ENCODE assay signal across 20 cellular contexts in the genomic region with DNA sequence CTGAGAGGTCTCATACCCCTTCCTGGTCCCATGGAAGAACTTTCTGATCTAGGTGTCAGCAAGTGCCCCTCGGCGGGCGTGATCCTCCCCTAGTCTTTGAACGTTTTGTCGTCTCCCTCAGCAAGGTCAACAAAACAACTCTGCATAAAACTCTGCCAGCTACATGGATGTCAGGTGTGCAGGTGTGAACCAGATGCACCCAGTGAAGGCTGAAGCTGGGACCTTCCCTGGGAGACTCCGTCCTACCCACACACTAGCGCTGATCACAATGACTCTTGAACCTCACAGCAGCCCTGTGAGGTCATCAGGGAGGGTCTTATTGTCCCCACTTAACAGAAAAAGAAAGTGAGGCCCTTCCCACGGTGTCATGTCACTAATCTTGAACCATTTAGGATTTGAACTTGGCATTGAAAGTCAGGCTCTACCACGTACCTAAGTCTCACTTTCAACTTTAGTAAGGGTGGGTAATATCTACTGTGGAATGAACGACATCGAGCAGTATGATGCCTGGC.
A peak's percentile ranks its signal among the peaks of the same experiment; 100 is the strongest.
DNase-seq lines count a peak whose midpoint lies in the region; ATAC-seq, FAIRE-seq and TF ChIP-seq lines count a peak whose summit lies in the region.
"Had no signal": no experiment of that assay in that cellular context is flagged by ENCODE, and none has a peak within 500 bp of the region (broad histone marks: within the 10 kb centered on the region; RNA-seq: fewer than 3 reads in every experiment).

No MANE protein-coding gene starts in this region.

- H2BK120ac ChIP-seq in IMR-90 (ENCODE audit: low read depth, low read length): peak overlapping the region; percentile 50; the same call in 1 of the 2 replicates

- peaks cover 14% of the 10 kb centered on the region; the same call in 1 of the 2 replicates for H3K4me1 ChIP-seq in IMR-90 (ENCODE audit: control insufficient read depth, insufficient read depth, low read length)
- H3K4me1 ChIP-seq: BLaER1, Caco-2, HAP-1 had no signal

- no TSS peak for BruUV-seq in IMR-90 (replicated peaks; lab: Mats Ljungman, UMichigan)

- H3K27ac ChIP-seq in IMR-90 (ENCODE audit: insufficient read depth, low read length): no peak overlapping the region
- H3K27ac ChIP-seq: BLaER1, C4-2B had no signal

- peaks cover 2% of the 10 kb centered on the region; the same call in 1 of the 2 replicates for H4K20me1 ChIP-seq in IMR-90 (ENCODE audit: insufficient read depth, low read length)
- H4K20me1 ChIP-seq: BLaER1 had no signal

- H2BK20ac ChIP-seq in IMR-90 (ENCODE audit: low read depth, low read length): peak overlapping the region; percentile 27; the same call in 1 of the 2 replicates

- H3K18ac ChIP-seq in IMR-90 (ENCODE audit: low read depth, low read length): no peak overlapping the region

- H4K5ac ChIP-seq in IMR-90 (ENCODE audit: low read depth, low read length): no peak overlapping the region

- H3K36me3 ChIP-seq in IMR-90 (ENCODE audit: control insufficient read depth, insufficient read depth, low read length) (peaks cover 7% of the 10 kb centered on the region), bronchial epithelial cell (ENCODE audit: control insufficient read depth, insufficient read depth, low read length) (no peaks in the 10 kb centered on the region)
- H3K36me3 ChIP-seq: BLaER1, HAP-1 had no signal

- intact Hi-C loops in IMR-90 (cut with micrococcal nuclease): no loop called here

- no peak for TF ChIP-seq CTCF in IMR-90 (conservative IDR thresholded peaks at IDR 0.05; ENCODE audit: low read depth, low read length)
- TF ChIP-seq CTCF in bronchial epithelial cell (IDR thresholded peaks at IDR 0.05; ENCODE audit: insufficient read depth, low read length, severe bottlenecking): no peak

- peak overlapping the region; percentile 21; the same call in 1 of the 2 replicates for H3K56ac ChIP-seq in IMR-90 (ENCODE audit: extremely low read depth, insufficient read depth, low read length)

- H2AK9ac ChIP-seq in IMR-90 (replicated peaks; ENCODE audit: low read depth, low read length, poor library complexity): no peak overlapping the region

- POLR2A ChIA-PET in IMR-90 (lab: Charles Lee; ENCODE audit: unreplicated experiment): no interaction called here

- no peaks in the 10 kb centered on the region for H3K9me3 ChIP-seq in IMR-90 (ENCODE audit: control insufficient read depth, insufficient read depth, low read length)
- H3K9me3 ChIP-seq: BLaER1, Caco-2, HAP-1 had no signal

- no peak overlapping the region for H2BK5ac ChIP-seq in IMR-90 (ENCODE audit: low read depth, low read length, poor library complexity, severe bottlenecking)

- peak; percentile 79 for FAIRE-seq in bronchial epithelial cell (lab: Jason Lieb, UNC)
- FAIRE-seq: G401.6, GM12891, GM18507, H54 had no signal

- H3K4me2 ChIP-seq in IMR-90 (ENCODE audit: low read depth, low read length): no peak overlapping the region
- H3K4me2 ChIP-seq: BLaER1 had no signal

- TF ChIP-seq POLR2A in IMR-90 (IDR thresholded peaks at IDR 0.05; ENCODE audit: low read depth, low read length): no peak

- TF ChIP-seq RAD21 in IMR-90 (IDR thresholded peaks at IDR 0.05; ENCODE audit: low read length): no peak

- CTCF ChIA-PET in IMR-90 (lab: Yijun Ruan, JAX): interaction anchor here (1.0 kb wide), 2 partner anchors 71 to 93 kb away, joined by 3 read pairs; no protein-coding TSS in a partner anchor

- no CpG with 5 or more reads among the region's 11 CpGs for WGBS in IMR-90 (ENCODE audit: extremely low coverage in 2 of 2, insufficient read length in 1 of 2), 2 experiments

- H3K9me1 ChIP-seq in IMR-90 (ENCODE audit: insufficient read depth, low read length): peaks cover 16% of the 10 kb centered on the region

- ATAC-seq in IMR-90 (ENCODE audit: low read depth) (no peak), left lobe of liver (no peak), HG03025 (IDR thresholded peaks at IDR 0.05; ENCODE audit: low FRiP score, unreplicated experiment) (no peak)
- ATAC-seq: CD8-positive, alpha-beta T cell had no signal

- in situ Hi-C loops in IMR-90 (cut with MboI; ENCODE audit: low sequenced_read_pairs): no loop called here

- H4K8ac ChIP-seq in IMR-90 (ENCODE audit: low read depth in 2 of 2, low read length in 2 of 2): no peak overlapping the region

- peak overlapping the region; percentile 10; the same call in 1 of the 2 replicates for H3K23ac ChIP-seq in IMR-90 (ENCODE audit: low read depth, low read length)

- peak overlapping the region; percentile 14; the same call in 1 of the 2 replicates for H4K91ac ChIP-seq in IMR-90 (ENCODE audit: insufficient read depth, low read depth, low read length)

- H2AK5ac ChIP-seq in IMR-90 (ENCODE audit: low read depth, low read length): peak overlapping the region; percentile 36; the same call in 1 of the 2 replicates

- no peaks in the 10 kb centered on the region for H3K79me1 ChIP-seq in IMR-90 (ENCODE audit: low read depth in 1 of 2, low read length in 2 of 2)

- dilution Hi-C loops in IMR-90 (cut with HindIII; ENCODE audit: low sequenced_read_pairs, unreplicated experiment): no loop called here

- H3K4ac ChIP-seq in IMR-90 (ENCODE audit: low read depth, low read length): peak overlapping the region; percentile 32; the same call in 1 of the 2 replicates

- H3K4me3 ChIP-seq in IMR-90 (ENCODE audit: insufficient read depth, low read depth, low read length) (no peak overlapping the region), bronchial epithelial cell (ENCODE audit: low read depth, low read length) (no peak overlapping the region)
- H3K4me3 ChIP-seq: BLaER1, HAP-1 had no signal

- H3K27me3 ChIP-seq in IMR-90 (ENCODE audit: control insufficient read depth, insufficient read depth, low read length) (no peaks in the 10 kb centered on the region), bronchial epithelial cell (ENCODE audit: control insufficient read depth, insufficient read depth, low read length) (no peaks in the 10 kb centered on the region)
- H3K27me3 ChIP-seq: BLaER1 had no signal

- no peak overlapping the region for H2AFZ ChIP-seq in IMR-90 (replicated peaks; ENCODE audit: low read length, poor library complexity)

- H3K9ac ChIP-seq in IMR-90 (ENCODE audit: low read depth, low read length): no peak overlapping the region
- H3K9ac ChIP-seq: BLaER1 had no signal

- DNase-seq in IMR-90 (no peak), bronchial epithelial cell (ENCODE audit: low read depth) (no peak), left lobe of liver (ENCODE audit: low spot score) (peak; percentile 12), NCI-H226 (no peak), SKM-1 treated with dmso at 0.1 percent for 144 hours (lab: John Stamatoyannopoulos, UW; ENCODE audit: unreplicated experiment) (no peak)
- DNase-seq: Caco-2; CD4-positive, CD25-positive, alpha-beta regulatory T cell; CD8-positive, alpha-beta T cell; DMS153; DND-41; GOT3; HFFc6 had no signal

- H3K14ac ChIP-seq in IMR-90 (replicated peaks; ENCODE audit: low read depth, low read length): no peak overlapping the region

- peak overlapping the region; percentile 36; the same call in 1 of the 3 replicates for H2BK15ac ChIP-seq in IMR-90 (ENCODE audit: low read depth, low read length)

TF ChIP-seq in IMR-90, 13 proteins besides CTCF, POLR2A, EP300 and RAD21:
- TF ChIP-seq FOS (IDR thresholded peaks at IDR 0.05; ENCODE audit: low read depth, low read length) (no peak), CHD1 (IDR thresholded peaks at IDR 0.05; ENCODE audit: low read depth, low read length) (no peak), SMC3 (IDR thresholded peaks at IDR 0.05; ENCODE audit: low read depth, low read length) (no peak), BHLHE40 (IDR thresholded peaks at IDR 0.05; ENCODE audit: low read depth, low read length) (no peak), CEBPB (IDR thresholded peaks at IDR 0.05; ENCODE audit: low read depth, low read length) (no peak), MAFK (IDR thresholded peaks at IDR 0.05; ENCODE audit: low read depth, low read length) (no peak), RCOR1 (IDR thresholded peaks at IDR 0.05; ENCODE audit: insufficient replicate concordance, low read length) (no peak), NFE2L2 (IDR thresholded peaks at IDR 0.05; ENCODE audit: low read depth, low read length) (no peak), RFX5 (IDR thresholded peaks at IDR 0.05; ENCODE audit: low read depth, low read length) (no peak), MAZ (IDR thresholded peaks at IDR 0.05; ENCODE audit: borderline replicate concordance, low read depth, low read length) (no peak), MXI1 (IDR thresholded peaks at IDR 0.05; ENCODE audit: borderline replicate concordance, low read depth, low read length) (no peak)
- TF ChIP-seq, protein P1, sequence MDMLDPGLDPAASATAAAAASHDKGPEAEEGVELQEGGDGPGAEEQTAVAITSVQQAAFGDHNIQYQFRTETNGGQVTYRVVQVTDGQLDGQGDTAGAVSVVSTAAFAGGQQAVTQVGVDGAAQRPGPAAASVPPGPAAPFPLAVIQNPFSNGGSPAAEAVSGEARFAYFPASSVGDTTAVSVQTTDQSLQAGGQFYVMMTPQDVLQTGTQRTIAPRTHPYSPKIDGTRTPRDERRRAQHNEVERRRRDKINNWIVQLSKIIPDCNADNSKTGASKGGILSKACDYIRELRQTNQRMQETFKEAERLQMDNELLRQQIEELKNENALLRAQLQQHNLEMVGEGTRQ (IDR thresholded peaks at IDR 0.05; ENCODE audit: low read depth, low read length): no peak
- TF ChIP-seq, protein P2, sequence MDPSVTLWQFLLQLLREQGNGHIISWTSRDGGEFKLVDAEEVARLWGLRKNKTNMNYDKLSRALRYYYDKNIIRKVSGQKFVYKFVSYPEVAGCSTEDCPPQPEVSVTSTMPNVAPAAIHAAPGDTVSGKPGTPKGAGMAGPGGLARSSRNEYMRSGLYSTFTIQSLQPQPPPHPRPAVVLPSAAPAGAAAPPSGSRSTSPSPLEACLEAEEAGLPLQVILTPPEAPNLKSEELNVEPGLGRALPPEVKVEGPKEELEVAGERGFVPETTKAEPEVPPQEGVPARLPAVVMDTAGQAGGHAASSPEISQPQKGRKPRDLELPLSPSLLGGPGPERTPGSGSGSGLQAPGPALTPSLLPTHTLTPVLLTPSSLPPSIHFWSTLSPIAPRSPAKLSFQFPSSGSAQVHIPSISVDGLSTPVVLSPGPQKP (IDR thresholded peaks at IDR 0.05; ENCODE audit: borderline replicate concordance, low read depth, low read length): no peak
